17 cellular contexts compared by ENCODE assay signal in genomic region chr18:76685860-76686259, GRCh38.
A peak's percentile ranks its signal among the peaks of the same experiment; 100 is the strongest.
DNase-seq lines count a peak whose midpoint lies in the region; ATAC-seq and TF ChIP-seq lines count a peak whose summit lies in the region.
"Had no signal": no experiment of that assay in that cellular context is flagged by ENCODE, and none has a peak within 500 bp of the region (broad histone marks: within the 10 kb centered on the region; RNA-seq: fewer than 3 reads in every experiment).

No MANE protein-coding gene starts in this region.

- peaks cover 19% of the 10 kb centered on the region for H3K4me1 Mint-ChIP-seq in WTC11
- peaks cover 17% of the 10 kb centered on the region for H3K4me1 Mint-ChIP-seq in glutamatergic neuron (ENCODE audit: low read depth, unreplicated experiment)
- H3K4me1 Mint-ChIP-seq in stimulated activated naive B cell treated with anti-CD40 and anti-IgM and Interleukin-4, amounts not matched to agents 10 μg/mL and 1 μg/mL and 100 μg/mL, for 72 hours = peaks cover 15 to 19% of the 10 kb centered on the region in 2 donors
- H3K4me1 Mint-ChIP-seq: IgD-negative memory B cell had no signal

- H3K36me3 Mint-ChIP-seq in WTC11 = no peaks in the 10 kb centered on the region
- H3K36me3 Mint-ChIP-seq in glutamatergic neuron (ENCODE audit: unreplicated experiment) = no peaks in the 10 kb centered on the region
- H3K36me3 Mint-ChIP-seq in stimulated activated naive B cell treated with anti-CD40 and anti-IgM and Interleukin-4, amounts not matched to agents 10 μg/mL and 1 μg/mL and 100 μg/mL, for 72 hours = no peaks in the 10 kb centered on the region
- H3K36me3 Mint-ChIP-seq: CD4-positive, CD25-positive, alpha-beta regulatory T cell; CD8-positive, alpha-beta memory T cell; IgD-negative memory B cell had no signal

- ATAC-seq in WTC11 = no peak
- ATAC-seq in stimulated activated naive B cell treated with anti-CD40 and anti-IgM and Interleukin-4, amounts not matched to agents 10 μg/mL and 1 μg/mL and 100 μg/mL, for 72 hours (replicated peaks) = no peak
- ATAC-seq: GM12878 had no signal

- DNase-seq in WTC11 (ENCODE audit: low spot score) (no peak), glutamatergic neuron (no peak), HuH-7.5 (ENCODE audit: low spot score) (no peak), AG20443 (ENCODE audit: low spot score) (no peak), nucleus accumbens (lab: John Stamatoyannopoulos, UW) (no peak)
- no peak for DNase-seq in stimulated activated naive B cell treated with anti-CD40 and anti-IgM and Interleukin-4, amounts not matched to agents 10 μg/mL and 1 μg/mL and 100 μg/mL, for 72 hours
- DNase-seq: BE2C; CD4-positive, CD25-positive, alpha-beta regulatory T cell; CD8-positive, alpha-beta memory T cell; COR-L47; DMS 273 treated with DMSO at 0.1 percent for 48 hours; DMS53; DND-41; EL; HCEC 1CT had no signal

- TF ChIP-seq CTCF in WTC11 (IDR thresholded peaks at IDR 0.05) (no peak), glutamatergic neuron (IDR thresholded peaks at IDR 0.05; ENCODE audit: partially characterized antibody, unreplicated experiment) (no peak)

- no peaks in the 10 kb centered on the region for H3K27me3 Mint-ChIP-seq in WTC11 (ENCODE audit: low read depth)
- H3K27me3 Mint-ChIP-seq in glutamatergic neuron (ENCODE audit: unreplicated experiment) = peaks cover 10% of the 10 kb centered on the region
- peaks cover 31 to 46% of the 10 kb centered on the region in 2 donors for H3K27me3 Mint-ChIP-seq in stimulated activated naive B cell treated with anti-CD40 and anti-IgM and Interleukin-4, amounts not matched to agents 10 μg/mL and 1 μg/mL and 100 μg/mL, for 72 hours

- POLR2A ChIA-PET in WTC11 (lab: Charles Lee) = no interaction called here

- H3K4me3 Mint-ChIP-seq in WTC11 (no peak overlapping the region), glutamatergic neuron (ENCODE audit: unreplicated experiment) (no peak overlapping the region)
- H3K4me3 Mint-ChIP-seq in stimulated activated naive B cell treated with anti-CD40 and anti-IgM and Interleukin-4, amounts not matched to agents 10 μg/mL and 1 μg/mL and 100 μg/mL, for 72 hours = no peak overlapping the region
- H3K4me3 Mint-ChIP-seq: CD8-positive, alpha-beta memory T cell had no signal

- peak overlapping the region; percentile 11; the same call in 1 of the 2 replicates for H3K27ac Mint-ChIP-seq in WTC11
- peak overlapping the region; percentile 15 for H3K27ac Mint-ChIP-seq in glutamatergic neuron (ENCODE audit: unreplicated experiment)
- peak overlapping the region; percentile 31 for H3K27ac Mint-ChIP-seq in stimulated activated naive B cell treated with anti-CD40 and anti-IgM and Interleukin-4, amounts not matched to agents 10 μg/mL and 1 μg/mL and 100 μg/mL, for 72 hours
- H3K27ac Mint-ChIP-seq: CD4-positive, CD25-positive, alpha-beta regulatory T cell had no signal

- CTCF ChIA-PET in WTC11 (lab: Charles Lee) = interaction anchor here (1.5 to 3.5 kb wide), 4 partner anchors 10 to 287 kb away, joined by 6 to 32 read pairs (median 10); no protein-coding TSS in a partner anchor

- H3K9me3 Mint-ChIP-seq in WTC11 (no peaks in the 10 kb centered on the region), glutamatergic neuron (ENCODE audit: unreplicated experiment) (peaks cover 3% of the 10 kb centered on the region)
- no peaks in the 10 kb centered on the region for H3K9me3 Mint-ChIP-seq in stimulated activated naive B cell treated with anti-CD40 and anti-IgM and Interleukin-4, amounts not matched to agents 10 μg/mL and 1 μg/mL and 100 μg/mL, for 72 hours
- H3K9me3 Mint-ChIP-seq: CD4-positive, CD25-positive, alpha-beta regulatory T cell; CD8-positive, alpha-beta memory T cell had no signal

TF ChIP-seq in WTC11, 78 proteins besides CTCF, POLR2A, EP300 and RAD21:
- no peak for TF ChIP-seq ZNF671 (CRISPR knock-in tag; IDR thresholded peaks at IDR 0.05)
- no peak for TF ChIP-seq CREB1 (CRISPR knock-in tag; IDR thresholded peaks at IDR 0.05)
- no peak for TF ChIP-seq GRHL2 (CRISPR knock-in tag; IDR thresholded peaks at IDR 0.05; ENCODE audit: insufficient replicate concordance, severe bottlenecking)
- TF ChIP-seq FOXJ3 (CRISPR knock-in tag; IDR thresholded peaks at IDR 0.05; ENCODE audit: borderline replicate concordance) = no peak
- no peak for TF ChIP-seq PREB (CRISPR knock-in tag; IDR thresholded peaks at IDR 0.05; ENCODE audit: borderline replicate concordance)
- no peak for TF ChIP-seq PRRX2 (CRISPR knock-in tag; IDR thresholded peaks at IDR 0.05)
